In the genomic region with DNA sequence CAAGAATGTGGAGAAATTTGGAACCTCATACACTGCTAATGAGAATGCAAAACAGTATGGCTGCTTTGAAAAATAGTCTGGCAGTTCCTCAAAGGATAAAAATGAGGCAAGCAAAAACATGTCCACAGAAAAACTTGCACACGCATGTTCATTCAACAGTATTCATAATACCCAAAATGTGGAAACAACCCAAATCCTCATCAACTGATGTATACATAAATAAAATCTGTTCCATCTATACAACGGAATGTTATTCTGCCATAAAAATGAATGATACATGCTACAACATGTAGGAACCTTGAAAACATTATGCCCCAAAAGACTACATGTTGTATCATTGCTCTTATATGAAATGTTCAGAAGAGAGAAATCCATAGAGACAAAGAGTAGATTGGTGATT, we compare ENCODE assay signal across 1 cellular context.
TF ChIP-seq lines count a peak whose summit lies in the region.

No MANE protein-coding gene starts in this region.

TF ChIP-seq in SK-N-SH treated with all-trans-retinoic acid at 6 μM for 48 hours, 23 proteins besides CTCF, POLR2A, EP300 and RAD21 (continued from another document):
- TF ChIP-seq, protein P1, sequence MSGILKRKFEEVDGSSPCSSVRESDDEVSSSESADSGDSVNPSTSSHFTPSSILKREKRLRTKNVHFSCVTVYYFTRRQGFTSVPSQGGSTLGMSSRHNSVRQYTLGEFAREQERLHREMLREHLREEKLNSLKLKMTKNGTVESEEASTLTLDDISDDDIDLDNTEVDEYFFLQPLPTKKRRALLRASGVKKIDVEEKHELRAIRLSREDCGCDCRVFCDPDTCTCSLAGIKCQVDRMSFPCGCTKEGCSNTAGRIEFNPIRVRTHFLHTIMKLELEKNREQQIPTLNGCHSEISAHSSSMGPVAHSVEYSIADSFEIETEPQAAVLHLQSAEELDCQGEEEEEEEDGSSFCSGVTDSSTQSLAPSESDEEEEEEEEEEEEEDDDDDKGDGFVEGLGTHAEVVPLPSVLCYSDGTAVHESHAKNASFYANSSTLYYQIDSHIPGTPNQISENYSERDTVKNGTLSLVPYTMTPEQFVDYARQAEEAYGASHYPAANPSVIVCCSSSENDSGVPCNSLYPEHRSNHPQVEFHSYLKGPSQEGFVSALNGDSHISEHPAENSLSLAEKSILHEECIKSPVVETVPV (CRISPR knock-in tag; IDR thresholded peaks at IDR 0.05): no peak
- TF ChIP-seq CSDC2 (CRISPR knock-in tag; IDR thresholded peaks at IDR 0.05) (no peak), ZFP30 (CRISPR knock-in tag; IDR thresholded peaks at IDR 0.05) (no peak)
